1 cellular context compared by ENCODE assay signal in the genomic region with DNA sequence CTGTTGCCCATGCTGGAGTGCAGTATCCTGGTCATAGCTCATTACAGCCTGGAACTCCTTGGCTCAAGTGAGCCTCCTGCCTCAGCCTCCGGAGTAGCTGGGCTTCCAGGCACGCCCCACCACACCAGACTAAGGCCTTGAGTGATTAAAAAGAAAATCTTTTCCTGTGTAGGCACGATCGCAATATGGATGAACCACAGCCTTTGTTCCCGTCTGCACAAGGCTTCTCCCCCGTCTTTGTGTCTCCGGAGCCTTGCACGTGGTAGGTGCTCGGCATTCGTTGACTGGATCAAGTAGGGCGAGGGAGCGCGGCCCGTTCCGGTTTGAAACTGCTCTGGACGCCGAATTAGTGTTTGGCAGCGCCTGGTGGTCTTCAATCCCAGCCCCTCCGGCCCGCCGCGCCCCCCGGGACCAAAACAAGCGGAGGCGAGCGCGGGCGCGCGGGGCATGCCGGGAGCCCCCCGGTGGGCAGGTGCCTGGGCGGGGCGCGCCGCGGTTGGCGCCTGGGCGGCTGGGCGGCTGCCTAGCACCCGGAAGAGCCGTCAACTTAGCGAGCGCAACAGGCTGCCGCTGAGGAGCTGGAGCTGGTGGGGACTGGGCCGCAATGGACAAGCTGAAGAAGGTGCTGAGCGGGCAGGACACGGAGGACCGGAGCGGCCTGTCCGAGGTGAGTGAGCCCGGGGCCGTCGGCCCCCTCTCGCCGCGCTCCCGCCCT.
TF ChIP-seq lines count a peak whose summit lies in the region.

A gene (plus strand): TSS at position 529 of the 715 bp plus-strand sequence. CDS start 76 bp downstream, at position 605.

TF ChIP-seq in SK-N-SH treated with all-trans-retinoic acid at 6 μM for 48 hours, 23 proteins besides CTCF, POLR2A, EP300 and RAD21 (continued from another document):
- TF ChIP-seq, protein P1, sequence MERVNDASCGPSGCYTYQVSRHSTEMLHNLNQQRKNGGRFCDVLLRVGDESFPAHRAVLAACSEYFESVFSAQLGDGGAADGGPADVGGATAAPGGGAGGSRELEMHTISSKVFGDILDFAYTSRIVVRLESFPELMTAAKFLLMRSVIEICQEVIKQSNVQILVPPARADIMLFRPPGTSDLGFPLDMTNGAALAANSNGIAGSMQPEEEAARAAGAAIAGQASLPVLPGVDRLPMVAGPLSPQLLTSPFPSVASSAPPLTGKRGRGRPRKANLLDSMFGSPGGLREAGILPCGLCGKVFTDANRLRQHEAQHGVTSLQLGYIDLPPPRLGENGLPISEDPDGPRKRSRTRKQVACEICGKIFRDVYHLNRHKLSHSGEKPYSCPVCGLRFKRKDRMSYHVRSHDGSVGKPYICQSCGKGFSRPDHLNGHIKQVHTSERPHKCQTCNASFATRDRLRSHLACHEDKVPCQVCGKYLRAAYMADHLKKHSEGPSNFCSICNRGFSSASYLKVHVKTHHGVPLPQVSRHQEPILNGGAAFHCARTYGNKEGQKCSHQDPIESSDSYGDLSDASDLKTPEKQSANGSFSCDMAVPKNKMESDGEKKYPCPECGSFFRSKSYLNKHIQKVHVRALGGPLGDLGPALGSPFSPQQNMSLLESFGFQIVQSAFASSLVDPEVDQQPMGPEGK (CRISPR knock-in tag; IDR thresholded peaks at IDR 0.05; ENCODE audit: borderline replicate concordance) = peak; percentile 82
- TF ChIP-seq ZFP3 (CRISPR knock-in tag; IDR thresholded peaks at IDR 0.05) (peak; percentile 56; the same call in 1 of the 2 replicates), RARB (CRISPR knock-in tag; IDR thresholded peaks at IDR 0.05) (0 out of 2 replicates have a peak, but pooled peaks have one; percentile 42), PPARA (CRISPR knock-in tag; IDR thresholded peaks at IDR 0.05; ENCODE audit: borderline replicate concordance) (no peak), OSR1 (CRISPR knock-in tag; IDR thresholded peaks at IDR 0.05) (peak; percentile 97), ZNF70 (CRISPR knock-in tag; IDR thresholded peaks at IDR 0.05) (no peak)
- TF ChIP-seq, protein P2, sequence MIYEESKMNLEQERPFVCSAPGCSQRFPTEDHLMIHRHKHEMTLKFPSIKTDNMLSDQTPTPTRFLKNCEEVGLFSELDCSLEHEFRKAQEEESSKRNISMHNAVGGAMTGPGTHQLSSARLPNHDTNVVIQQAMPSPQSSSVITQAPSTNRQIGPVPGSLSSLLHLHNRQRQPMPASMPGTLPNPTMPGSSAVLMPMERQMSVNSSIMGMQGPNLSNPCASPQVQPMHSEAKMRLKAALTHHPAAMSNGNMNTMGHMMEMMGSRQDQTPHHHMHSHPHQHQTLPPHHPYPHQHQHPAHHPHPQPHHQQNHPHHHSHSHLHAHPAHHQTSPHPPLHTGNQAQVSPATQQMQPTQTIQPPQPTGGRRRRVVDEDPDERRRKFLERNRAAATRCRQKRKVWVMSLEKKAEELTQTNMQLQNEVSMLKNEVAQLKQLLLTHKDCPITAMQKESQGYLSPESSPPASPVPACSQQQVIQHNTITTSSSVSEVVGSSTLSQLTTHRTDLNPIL (CRISPR knock-in tag; IDR thresholded peaks at IDR 0.05; ENCODE audit: low read depth) = no peak
- TF ChIP-seq, protein P3, sequence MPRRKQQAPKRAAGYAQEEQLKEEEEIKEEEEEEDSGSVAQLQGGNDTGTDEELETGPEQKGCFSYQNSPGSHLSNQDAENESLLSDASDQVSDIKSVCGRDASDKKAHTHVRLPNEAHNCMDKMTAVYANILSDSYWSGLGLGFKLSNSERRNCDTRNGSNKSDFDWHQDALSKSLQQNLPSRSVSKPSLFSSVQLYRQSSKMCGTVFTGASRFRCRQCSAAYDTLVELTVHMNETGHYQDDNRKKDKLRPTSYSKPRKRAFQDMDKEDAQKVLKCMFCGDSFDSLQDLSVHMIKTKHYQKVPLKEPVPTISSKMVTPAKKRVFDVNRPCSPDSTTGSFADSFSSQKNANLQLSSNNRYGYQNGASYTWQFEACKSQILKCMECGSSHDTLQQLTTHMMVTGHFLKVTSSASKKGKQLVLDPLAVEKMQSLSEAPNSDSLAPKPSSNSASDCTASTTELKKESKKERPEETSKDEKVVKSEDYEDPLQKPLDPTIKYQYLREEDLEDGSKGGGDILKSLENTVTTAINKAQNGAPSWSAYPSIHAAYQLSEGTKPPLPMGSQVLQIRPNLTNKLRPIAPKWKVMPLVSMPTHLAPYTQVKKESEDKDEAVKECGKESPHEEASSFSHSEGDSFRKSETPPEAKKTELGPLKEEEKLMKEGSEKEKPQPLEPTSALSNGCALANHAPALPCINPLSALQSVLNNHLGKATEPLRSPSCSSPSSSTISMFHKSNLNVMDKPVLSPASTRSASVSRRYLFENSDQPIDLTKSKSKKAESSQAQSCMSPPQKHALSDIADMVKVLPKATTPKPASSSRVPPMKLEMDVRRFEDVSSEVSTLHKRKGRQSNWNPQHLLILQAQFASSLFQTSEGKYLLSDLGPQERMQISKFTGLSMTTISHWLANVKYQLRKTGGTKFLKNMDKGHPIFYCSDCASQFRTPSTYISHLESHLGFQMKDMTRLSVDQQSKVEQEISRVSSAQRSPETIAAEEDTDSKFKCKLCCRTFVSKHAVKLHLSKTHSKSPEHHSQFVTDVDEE (CRISPR knock-in tag; IDR thresholded peaks at IDR 0.05) = peak; percentile 28; the same call in 1 of the 2 replicates
